In the genomic region with DNA sequence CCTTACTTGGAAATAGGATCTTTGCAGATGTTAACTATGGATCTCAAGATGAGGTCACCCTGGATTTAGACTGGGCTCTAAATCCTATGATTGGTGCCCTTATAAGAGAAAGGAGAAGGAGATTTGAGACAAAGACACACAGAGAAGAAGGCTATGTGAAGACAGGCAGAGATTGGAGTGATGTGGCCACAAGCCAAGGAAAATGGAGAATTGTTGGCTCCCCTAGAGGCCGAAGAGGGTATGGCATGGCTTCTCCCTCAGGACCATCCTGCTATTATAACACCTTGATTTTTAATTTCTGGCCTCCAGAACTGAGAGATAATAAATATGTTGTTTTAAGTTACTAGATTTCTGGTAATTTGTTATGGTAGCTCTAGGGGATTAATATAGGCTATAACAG, we compare ENCODE assay signal across 10 cellular contexts. TPM values are rescaled to one million over a fixed set of nuclear protein-coding genes. Genes with fewer than 3 reads are reported as not detected.
DNase-seq lines count a peak whose midpoint lies in the region; ATAC-seq and TF ChIP-seq lines count a peak whose summit lies in the region.
"Had no signal": no experiment of that assay in that cellular context is flagged by ENCODE, and none has a peak within 500 bp of the region (broad histone marks: within the 10 kb centered on the region; RNA-seq: fewer than 3 reads in every experiment).

No MANE protein-coding gene starts in this region.

- H4K20me1 ChIP-seq in osteoblast (ENCODE audit: insufficient read depth, low read length): no peaks in the 10 kb centered on the region
- H4K20me1 ChIP-seq: BLaER1 treated with 17β-estradiol and CSF1 and Interleukin-3, amounts not matched to agents 10 nM and 100 nM had no signal

- BruUV-seq in MCF 10A (replicated peaks; lab: Mats Ljungman, UMichigan): no TSS peak

- WGBS in ovary, 3 donors: 91 to 95% (median 93%) methylated on average over 1 of the region's 1 CpG

- peak; percentile 79 for TF ChIP-seq CTCF in HFFc6 (IDR thresholded peaks at IDR 0.05)
- TF ChIP-seq CTCF in MCF 10A (IDR thresholded peaks at IDR 0.05; ENCODE audit: unreplicated experiment): peak; percentile 46
- peak; percentile 58 for TF ChIP-seq CTCF in osteoblast (IDR thresholded peaks at IDR 0.05; ENCODE audit: extremely low read depth, low read depth, low read length)
- TF ChIP-seq CTCF in ovary (IDR thresholded peaks at IDR 0.05): peak in 1 of 3 donors; percentile 21

- no peak for TF ChIP-seq POLR2A in ovary (IDR thresholded peaks at IDR 0.05)

- H3K4me3 ChIP-seq in osteoblast (ENCODE audit: insufficient read depth, low read length) (no peak overlapping the region), ovary (no peak overlapping the region)
- H3K4me3 ChIP-seq: BLaER1 treated with 17β-estradiol and CSF1 and Interleukin-3, amounts not matched to agents 10 nM and 100 nM had no signal

- H3K9me3 Mint-ChIP-seq in HFFc6 (peaks cover 4% of the 10 kb centered on the region; the same call in 1 of the 2 replicates), MCF 10A (ENCODE audit: unreplicated experiment) (peaks cover 15% of the 10 kb centered on the region)

- H3K27me3 Mint-ChIP-seq in HFFc6 (ENCODE audit: insufficient read depth) (no peaks in the 10 kb centered on the region), MCF 10A (ENCODE audit: insufficient read depth, unreplicated experiment) (no peaks in the 10 kb centered on the region)

- H3K4me1 ChIP-seq in osteoblast (ENCODE audit: insufficient read depth, low read length) (peaks cover 26% of the 10 kb centered on the region), ovary (ENCODE audit: insufficient read depth) (peaks cover 16% of the 10 kb centered on the region)

- H3K36me3 Mint-ChIP-seq in HFFc6 (ENCODE audit: low read depth) (peaks cover 28% of the 10 kb centered on the region), MCF 10A (ENCODE audit: insufficient read depth, unreplicated experiment) (peaks cover 7% of the 10 kb centered on the region)

- CTCF ChIA-PET in MCF 10A (lab: Yijun Ruan, JAX): interaction anchor here (0.6 to 1.3 kb wide), 2 partner anchors 23 to 50 kb away, joined by 3 to 4 read pairs; no protein-coding TSS in a partner anchor

- H3K27ac Mint-ChIP-seq in HFFc6 (peak overlapping the region; percentile 24; the same call in 1 of the 2 replicates), MCF 10A (ENCODE audit: low read depth, unreplicated experiment) (no peak overlapping the region)

- no peak for TF ChIP-seq EP300 in ovary (IDR thresholded peaks at IDR 0.05)

- peaks cover 55% of the 10 kb centered on the region for H3K4me1 Mint-ChIP-seq in HFFc6 (ENCODE audit: low read depth)
- H3K4me1 Mint-ChIP-seq in MCF 10A (ENCODE audit: insufficient read depth, unreplicated experiment): peaks cover 11% of the 10 kb centered on the region

- H3K27ac ChIP-seq in osteoblast (ENCODE audit: low read depth, low read length) (no peak overlapping the region), ovary (no peak overlapping the region)
- H3K27ac ChIP-seq: BLaER1 treated with 17β-estradiol and CSF1 and Interleukin-3, amounts not matched to agents 10 nM and 100 nM had no signal

- intact Hi-C loops in MCF 10A (cut with micrococcal nuclease) (no loop called here), ovary (cut with DNase I) (loop anchor here in 1 of 4 donors (10.0 kb wide), 1 partner anchor 95 kb away; the partner anchor contains the start of genes DCAF17 and METTL8)

- H3K79me2 ChIP-seq in osteoblast (ENCODE audit: insufficient read depth, low read length): peaks cover 80% of the 10 kb centered on the region

- H3K36me3 ChIP-seq in osteoblast (ENCODE audit: insufficient read depth, low read length) (peaks cover 3% of the 10 kb centered on the region), ovary (no peaks in the 10 kb centered on the region)
- H3K36me3 ChIP-seq: BLaER1 treated with 17β-estradiol and CSF1 and Interleukin-3, amounts not matched to agents 10 nM and 100 nM had no signal

- ATAC-seq in HG02938 (IDR thresholded peaks at IDR 0.05; ENCODE audit: unreplicated experiment): no peak

- no peak overlapping the region for H2AFZ ChIP-seq in osteoblast (ENCODE audit: low read length)

- DNase-seq in NCI-H82 (lab: John Stamatoyannopoulos, UW) (peak; percentile 37), NCI-H82 treated with DMSO at 0.1 percent for 48 hours (lab: John Stamatoyannopoulos, UW; ENCODE audit: unreplicated experiment) (no peak), HFFc6 (no peak), MCF 10A (ENCODE audit: unreplicated experiment) (no peak), osteoblast (ENCODE audit: insufficient read length, low spot score, missing footprints) (peak; percentile 8), ovary (no peak), NCI-H1417 treated with DMSO at 0.1 percent for 48 hours (lab: John Stamatoyannopoulos, UW) (no peak)
- DNase-seq: NCI-H2081 treated with DMSO at 0.1 percent for 48 hours had no signal

- H3K27me3 ChIP-seq in osteoblast (ENCODE audit: insufficient read depth, low read length): no peaks in the 10 kb centered on the region
- no peaks in the 10 kb centered on the region for H3K27me3 ChIP-seq in ovary

- H3K9me3 ChIP-seq in osteoblast (ENCODE audit: low read depth, low read length) (no peaks in the 10 kb centered on the region), ovary (no peaks in the 10 kb centered on the region)

- H3K4me3 Mint-ChIP-seq in HFFc6 (peak overlapping the region; percentile 43), MCF 10A (ENCODE audit: unreplicated experiment) (no peak overlapping the region)

- H3K4me2 ChIP-seq in osteoblast (ENCODE audit: insufficient read depth, low read length): peak overlapping the region; percentile 67

- POLR2A ChIA-PET in MCF 10A (lab: Yijun Ruan, JAX): interaction anchor here (0.7 to 1.1 kb wide), 2 partner anchors 8 to 52 kb away, joined by 3 to 5 read pairs; partner anchors contain the start of gene CYBRD1

RNA-seq across cellular contexts. Expression of gene CYBRD1, which starts 7.6 kb away (rescaled TPM):
- total RNA-seq in HFFc6 (2021; fragmentation: NEBNext Ultra II Directional; extraction: Animal tissue kit (Norgen Biotek cat#: 25700)): 100 to 1,000 TPM; 108 to 141 (median 131) TPM
- total RNA-seq in MCF 10A (2022) (8.9 and 15.8 TPM in 2 replicates), osteoblast (338 and 514 TPM in 2 replicates), ovary (100 to 1,000 TPM; 158 to 245 (median 191) TPM)
- polyA plus RNA-seq in ovary: 100 to 1,000 TPM; 147 to 248 TPM

Comparison
In these comparisons a context has a peak if more than half of its experiments do, and no peak if none do; other contexts are left out.
1. DNase-seq: peak in NCI-H82 (single experiment) and osteoblast (single experiment); none in NCI-H82 treated with DMSO at 0.1 percent for 48 hours (single experiment), HFFc6 (single experiment), MCF 10A (single experiment), ovary (0 of 5) and NCI-H1417 treated with DMSO at 0.1 percent for 48 hours (single experiment).